ENCODE assay signal across 1 cellular context in the genomic region with DNA sequence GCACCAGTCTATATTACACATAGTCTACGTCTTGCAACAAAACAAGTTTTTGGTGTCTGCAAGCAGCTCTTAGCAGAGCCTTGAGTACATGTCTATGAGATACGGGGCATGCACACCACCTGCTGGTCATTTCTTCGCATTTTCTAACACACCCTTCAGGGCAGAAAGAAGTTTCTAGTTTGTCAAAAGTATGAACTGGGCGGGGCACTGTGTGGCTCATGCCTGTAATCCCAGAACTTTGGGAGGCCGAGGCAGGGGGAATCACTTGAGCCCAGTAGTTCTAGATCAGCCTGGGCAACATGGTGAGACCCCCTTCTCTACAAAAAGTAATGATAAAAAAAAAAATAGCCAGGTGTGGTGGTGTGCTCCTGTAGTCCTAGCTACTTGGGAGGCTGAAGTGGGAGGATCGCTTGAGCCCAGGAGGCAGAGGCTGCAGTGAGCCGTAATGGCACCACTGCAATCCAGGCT.
TF ChIP-seq lines count a peak whose summit lies in the region.

No MANE protein-coding gene starts in this region.

TF ChIP-seq in K562, 482 proteins besides CTCF, POLR2A, EP300 and RAD21 (continued from another document):
- TF ChIP-seq GABPB1 (CRISPR knock-in tag; IDR thresholded peaks at IDR 0.05) (0 out of 2 replicates have a peak, but pooled peaks have one; percentile 30), STAG1 (CRISPR knock-in tag; IDR thresholded peaks at IDR 0.05; ENCODE audit: borderline replicate concordance) (peak; percentile 78; the same call in 1 of the 2 replicates), NUFIP1 (IDR thresholded peaks at IDR 0.05; ENCODE audit: partially characterized antibody) (no peak), ETV5 (CRISPR knock-in tag; IDR thresholded peaks at IDR 0.05; ENCODE audit: low read depth) (no peak), POLR3G (IDR thresholded peaks at IDR 0.05; ENCODE audit: extremely low read depth, insufficient read length, insufficient replicate concordance) (no peak), L3MBTL2 (IDR thresholded peaks at IDR 0.05) (peak; percentile 37; the same call in 1 of the 2 replicates), ZNF395 (CRISPR knock-in tag; IDR thresholded peaks at IDR 0.05) (no peak), MBD2 (IDR thresholded peaks at IDR 0.05; ENCODE audit: borderline replicate concordance, low read depth) (no peak), SIN3B (IDR thresholded peaks at IDR 0.05; ENCODE audit: low read depth) (no peak), MXD1 (CRISPR knock-in tag; IDR thresholded peaks at IDR 0.05; ENCODE audit: borderline replicate concordance, poor library complexity, severe bottlenecking) (no peak), SAFB (IDR thresholded peaks at IDR 0.05; ENCODE audit: borderline replicate concordance, low read depth, low read length) (no peak), RNF219 (CRISPR knock-in tag; IDR thresholded peaks at IDR 0.05) (no peak), ATF1 (CRISPR knock-in tag; IDR thresholded peaks at IDR 0.05) (no peak), ATF1 (tag; IDR thresholded peaks at IDR 0.05) (peak; percentile 46; the same call in 1 of the 2 replicates), ZNF431 (CRISPR knock-in tag; IDR thresholded peaks at IDR 0.05) (no peak), JUND (IDR thresholded peaks at IDR 0.05; ENCODE audit: borderline replicate concordance, low read depth, low read length) (peak; percentile 67; the same call in 1 of the 2 replicates), JUND (tag; IDR thresholded peaks at IDR 0.05; ENCODE audit: borderline replicate concordance, low read depth, low read length) (peak; percentile 77; the same call in 1 of the 3 replicates), BRD9 (IDR thresholded peaks at IDR 0.05; ENCODE audit: low read depth, partially characterized antibody) (peak; percentile 68), ZNF592 (IDR thresholded peaks at IDR 0.05) (peak; percentile 69)
